Comparison of ENCODE assay signal across 23 cellular contexts in the genomic region with DNA sequence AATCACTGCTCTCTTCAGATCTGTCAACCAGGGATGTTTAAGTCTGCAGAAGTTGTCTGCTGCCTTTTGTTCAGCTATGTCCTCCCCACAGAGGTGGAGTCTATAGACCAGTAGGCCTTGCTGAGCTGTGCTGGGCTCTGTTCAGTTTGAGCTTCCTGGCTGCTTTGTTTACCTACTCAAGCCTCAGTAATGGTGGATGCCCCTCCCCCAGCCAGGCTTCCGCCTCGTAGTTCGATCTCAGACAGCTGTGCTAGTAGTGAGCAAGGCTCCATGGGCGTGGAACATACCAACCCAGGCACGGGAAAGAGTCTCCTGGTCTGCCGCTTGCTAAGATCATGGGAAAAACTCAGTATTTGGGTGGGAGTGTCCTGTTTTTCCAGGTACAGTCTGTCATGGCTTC. TPM values are rescaled to one million over a fixed set of nuclear protein-coding genes. Genes with fewer than 3 reads are reported as not detected.
"Had no signal": no experiment of that assay in that cellular context is flagged by ENCODE, and none has a peak within 500 bp of the region (broad histone marks: within the 10 kb centered on the region; RNA-seq: fewer than 3 reads in every experiment).

No MANE protein-coding gene starts in this region.

- H3K4me3 ChIP-seq: K562 had no signal

- ATAC-seq: K562 had no signal

- H3K27ac ChIP-seq: KMS-11 had no signal

- H3K27me3 Mint-ChIP-seq: IgD-negative memory B cell had no signal

- H3K4me3 Mint-ChIP-seq: IgD-negative memory B cell had no signal

- DNase-seq: Kasumi-1, MM.1S, NCI-H1092 treated with DMSO at 0.1 percent for 48 hours, NCI-H1436, NCI-H187, NCI-H2029, NCI-H2081 treated with DMSO at 0.1 percent for 48 hours, NCI-H2171 treated with DMSO at 0.1 percent for 48 hours, NCI-H345, NCI-H446 treated with DMSO at 0.1 percent for 48 hours, NCI-H510A treated with DMSO at 0.1 percent for 48 hours, NCI-H526, NCI-H748 treated with DMSO at 0.1 percent for 48 hours, Right ventricle myocardium superior, RPMI8226, SIG-M5, SK-N-SH, SW 1271 had no signal

- H3K27ac Mint-ChIP-seq: IgD-negative memory B cell had no signal

- H3K9me3 ChIP-seq: SK-N-SH had no signal

- H3K9ac ChIP-seq: KMS-11, SK-N-SH had no signal

- H3K4me2 ChIP-seq: KMS-11, SK-N-SH had no signal

RNA-seq across cellular contexts. Expression of gene CASP12, which starts 27.6 kb away (rescaled TPM):
- total RNA-seq: HT1080, K562, SK-MEL-5 had no signal
- polyA plus RNA-seq: IgD-negative memory B cell, K562, SK-N-SH had no signal
